In genomic region chr2:229270551-229271410, GRCh38 we compare ENCODE assay signal across 9 cellular contexts. TPM values are rescaled to one million over a fixed set of nuclear protein-coding genes. Genes with fewer than 3 reads are reported as not detected.
DNase-seq lines count a peak whose midpoint lies in the region; ATAC-seq and TF ChIP-seq lines count a peak whose summit lies in the region.
"Had no signal": no experiment of that assay in that cellular context is flagged by ENCODE, and none has a peak within 500 bp of the region (broad histone marks: within the 10 kb centered on the region; RNA-seq: fewer than 3 reads in every experiment).

TSS of gene PID1 (minus strand) at chr2:229271287. CDS start at chr2:229271043, 244 bp downstream.

- H3K4me1 Mint-ChIP-seq in type B pancreatic cell (ENCODE audit: unreplicated experiment), result peaks cover 6% of the 10 kb centered on the region

- H3K36me3 Mint-ChIP-seq in type B pancreatic cell, result no peaks in the 10 kb centered on the region

- H3K4me3 Mint-ChIP-seq in type B pancreatic cell, result peak within 1 kb of the TSS; percentile 84
- H3K4me3 Mint-ChIP-seq: stimulated activated naive CD8-positive, alpha-beta T cell treated with anti-CD3 and anti-CD28 coated beads, Interleukin-15, Interleukin-2, amounts not matched to agents 100 ng/mL and 50 ng/mL, for 24 hours had no signal

- H3K9me3 ChIP-seq in MG63, result no peaks in the 10 kb centered on the region
- no peaks in the 10 kb centered on the region for H3K9me3 ChIP-seq in lower lobe of right lung

- peaks cover 64% of the 10 kb centered on the region for H3K27me3 Mint-ChIP-seq in type B pancreatic cell

- peaks cover 8% of the 10 kb centered on the region for H3K36me3 ChIP-seq in MG63
- H3K36me3 ChIP-seq in lower lobe of right lung, result no peaks in the 10 kb centered on the region

- H3K4me3 ChIP-seq in AG04449 (ENCODE audit: low read depth, low read length) (peak within 1 kb of the TSS; percentile 29), MG63 (peak within 1 kb of the TSS; percentile 86), coronary artery (peak within 1 kb of the TSS; percentile 95), lower lobe of right lung (peak within 1 kb of the TSS; percentile 81)

- H3K9me3 Mint-ChIP-seq in type B pancreatic cell, result no peaks in the 10 kb centered on the region
- H3K9me3 Mint-ChIP-seq: stimulated activated naive CD8-positive, alpha-beta T cell treated with anti-CD3 and anti-CD28 coated beads, Interleukin-15, Interleukin-2, amounts not matched to agents 100 ng/mL and 50 ng/mL, for 24 hours had no signal

- CTCF ChIA-PET in AG04449 (lab: Yijun Ruan, JAX), result interaction anchor here (4.5 kb wide), 1 partner anchor 1381 kb away, joined by 54 read pairs; no protein-coding TSS in a partner anchor

- POLR2A ChIA-PET in AG04449 (lab: Yijun Ruan, JAX), result no interaction called here

- no peak for TF ChIP-seq CTCF in AG04449 (IDR thresholded peaks at IDR 0.05; ENCODE audit: insufficient read depth, low read length, missing control alignments)
- TF ChIP-seq CTCF in coronary artery (IDR thresholded peaks at IDR 0.05), result no peak
- no peak for TF ChIP-seq CTCF in lower lobe of right lung (IDR thresholded peaks at IDR 0.05)
- TF ChIP-seq CTCF in type B pancreatic cell (conservative IDR thresholded peaks at IDR 0.05), result no peak

- H3K4me1 ChIP-seq in lower lobe of right lung, result peaks cover 37% of the 10 kb centered on the region

- H3K27me3 ChIP-seq in MG63, result no peaks in the 10 kb centered on the region
- no peaks in the 10 kb centered on the region for H3K27me3 ChIP-seq in lower lobe of right lung (ENCODE audit: low read depth)

- H3K27ac ChIP-seq in coronary artery (peak within 1 kb of the TSS; percentile 70 to 90), lower lobe of right lung (peak within 1 kb of the TSS; percentile 77)

- intact Hi-C loops in lower lobe of right lung (cut with DNase I), result no loop called here

- ATAC-seq in lower lobe of right lung (peak; percentile 84 to 88), GM19328 (IDR thresholded peaks at IDR 0.05; ENCODE audit: unreplicated experiment) (no peak), GM21737 (IDR thresholded peaks at IDR 0.05; ENCODE audit: unreplicated experiment) (no peak)

- no peak for DNase-seq in AG04449 (ENCODE audit: low read depth, low spot score)
- peak; percentile 65 for DNase-seq in MG63
- peak; percentile 80 for DNase-seq in coronary artery (ENCODE audit: low spot score)
- peak; percentile 60 for DNase-seq in lower lobe of right lung
- peak; percentile 66 for DNase-seq in type B pancreatic cell (ENCODE audit: extremely low spot score, unreplicated experiment)
- DNase-seq in superior temporal gyrus (ENCODE audit: extremely low spot score), result no peak

- H3K27ac Mint-ChIP-seq in type B pancreatic cell, result peak within 1 kb of the TSS; percentile 37
- H3K27ac Mint-ChIP-seq: stimulated activated naive CD8-positive, alpha-beta T cell treated with anti-CD3 and anti-CD28 coated beads, Interleukin-15, Interleukin-2, amounts not matched to agents 100 ng/mL and 50 ng/mL, for 24 hours had no signal

RNA-seq across cellular contexts. Expression of gene PID1, which starts in this region (rescaled TPM):
- total RNA-seq in MG63 (2014; rRNA removed; shearing (Covaris generic); ENCODE audit: low replicate concordance), result 55.1 and 63.3 TPM in 2 replicates
- total RNA-seq in lower lobe of right lung (48.0 TPM), type B pancreatic cell (ENCODE audit: low replicate concordance) (0.79 and 0.92 TPM in 2 replicates)

Comparison
In these comparisons a context has a peak if more than half of its experiments do, and no peak if none do; other contexts are left out.
1. RNA of gene PID1 (total RNA-seq): 55.1 to 63.3 TPM in MG63 and 48.0 TPM in lower lobe of right lung (single experiment); 0.79 to 0.92 TPM in type B pancreatic cell; every median in the first group is over 10 times any median in the second.
2. Peak in DNase-seq in type B pancreatic cell; RNA of the gene not detected or under 1 TPM.
3. DNase-seq: peak in MG63 (single experiment), coronary artery (single experiment) and lower lobe of right lung (single experiment); none in AG04449 (single experiment) and superior temporal gyrus (single experiment).
4. H3K4me3 ChIP-seq: peak in every context shown above with its lines; median percentile 95 in coronary artery; 86 in MG63; 81 in lower lobe of right lung; 29 in AG04449.
5. ATAC-seq: peak in lower lobe of right lung (2 of 2); none in GM19328 (single experiment) and GM21737 (single experiment).